In genomic region chr7:29684787-29685650, GRCh38 we compare ENCODE assay signal across 8 cellular contexts.
DNase-seq lines count a peak whose midpoint lies in the region; ATAC-seq and TF ChIP-seq lines count a peak whose summit lies in the region.

No MANE protein-coding gene starts in this region.

- H3K4me1 ChIP-seq in lower lobe of right lung, result no peaks in the 10 kb centered on the region

- peak overlapping the region; percentile 74 for H3K4me3 ChIP-seq in lower lobe of right lung

- peak overlapping the region; percentile 93 for H3K27ac ChIP-seq in lower lobe of right lung

- CTCF ChIA-PET in activated CD4-positive, alpha-beta memory T cell treated with anti-CD3 and anti-CD28 coated beads for 36 hours (lab: Charles Lee), result no interaction called here

- H3K36me3 ChIP-seq in lower lobe of right lung, result no peaks in the 10 kb centered on the region

- H3K27ac Mint-ChIP-seq in activated CD4-positive, alpha-beta memory T cell treated with anti-CD3 and anti-CD28 coated beads for 36 hours, result no peak overlapping the region

- POLR2A ChIA-PET in activated CD4-positive, alpha-beta memory T cell treated with anti-CD3 and anti-CD28 coated beads for 36 hours (lab: Charles Lee), result no interaction called here

- H3K27me3 Mint-ChIP-seq in activated CD4-positive, alpha-beta memory T cell treated with anti-CD3 and anti-CD28 coated beads for 36 hours, result peaks cover 19% of the 10 kb centered on the region

- no peak for TF ChIP-seq CTCF in lower lobe of right lung (IDR thresholded peaks at IDR 0.05)

- H3K4me1 Mint-ChIP-seq in activated CD4-positive, alpha-beta memory T cell treated with anti-CD3 and anti-CD28 coated beads for 36 hours (ENCODE audit: low read depth), result peaks cover 4% of the 10 kb centered on the region

- no peaks in the 10 kb centered on the region for H3K9me3 Mint-ChIP-seq in activated CD4-positive, alpha-beta memory T cell treated with anti-CD3 and anti-CD28 coated beads for 36 hours

- no peaks in the 10 kb centered on the region for H3K36me3 Mint-ChIP-seq in activated CD4-positive, alpha-beta memory T cell treated with anti-CD3 and anti-CD28 coated beads for 36 hours

- peak overlapping the region; percentile 65 for H3K4me3 Mint-ChIP-seq in activated CD4-positive, alpha-beta memory T cell treated with anti-CD3 and anti-CD28 coated beads for 36 hours

- no peaks in the 10 kb centered on the region for H3K27me3 ChIP-seq in lower lobe of right lung (ENCODE audit: low read depth)

- DNase-seq in 8988T (peak; percentile 13), NCI-H460 (ENCODE audit: extremely low read depth, low read depth) (peak; percentile 59), lower lobe of right lung (peak; percentile 91)
- peak; percentile 51 for DNase-seq in activated CD4-positive, alpha-beta memory T cell treated with anti-CD3 and anti-CD28 coated beads for 36 hours
- peak; percentile 9 for DNase-seq in effector CD4-positive, alpha-beta T cell
- peak in 2 of 3 experiments; percentile 11 to 40 for DNase-seq in stimulated activated CD4-positive, alpha-beta T cell treated with anti-CD3 and anti-CD28 coated beads, TNF-alpha, amount 100 ng/mL, for 24 hours (ENCODE audit: low read depth in 3 of 3)

- ATAC-seq in GM18498 (IDR thresholded peaks at IDR 0.05; ENCODE audit: unreplicated experiment) (peak; percentile 74), HG02981 (IDR thresholded peaks at IDR 0.05; ENCODE audit: unreplicated experiment) (peak; percentile 66), lower lobe of right lung (peak; percentile 97)

- intact Hi-C loops in activated CD4-positive, alpha-beta memory T cell treated with anti-CD3 and anti-CD28 coated beads for 36 hours (cut with micrococcal nuclease), result no loop called here
- intact Hi-C loops in lower lobe of right lung (cut with DNase I), result no loop called here

- no peaks in the 10 kb centered on the region for H3K9me3 ChIP-seq in lower lobe of right lung

Comparison
In these comparisons a context has a peak if more than half of its experiments do, and no peak if none do; other contexts are left out.
1. Peak in every context shown above with its lines: DNase-seq, ATAC-seq, H3K4me3 ChIP-seq and H3K27ac ChIP-seq.
2. DNase-seq: peak in every context shown above with its lines; median percentile 91 in lower lobe of right lung; 59 in NCI-H460; 51 in activated CD4-positive, alpha-beta memory T cell treated with anti-CD3 and anti-CD28 coated beads for 36 hours; 26 in stimulated activated CD4-positive, alpha-beta T cell treated with anti-CD3 and anti-CD28 coated beads, TNF-alpha, amount 100 ng/mL, for 24 hours; 13 in 8988T; 9 in effector CD4-positive, alpha-beta T cell.